ENCODE assay signal across 8 cellular contexts in the genomic region with DNA sequence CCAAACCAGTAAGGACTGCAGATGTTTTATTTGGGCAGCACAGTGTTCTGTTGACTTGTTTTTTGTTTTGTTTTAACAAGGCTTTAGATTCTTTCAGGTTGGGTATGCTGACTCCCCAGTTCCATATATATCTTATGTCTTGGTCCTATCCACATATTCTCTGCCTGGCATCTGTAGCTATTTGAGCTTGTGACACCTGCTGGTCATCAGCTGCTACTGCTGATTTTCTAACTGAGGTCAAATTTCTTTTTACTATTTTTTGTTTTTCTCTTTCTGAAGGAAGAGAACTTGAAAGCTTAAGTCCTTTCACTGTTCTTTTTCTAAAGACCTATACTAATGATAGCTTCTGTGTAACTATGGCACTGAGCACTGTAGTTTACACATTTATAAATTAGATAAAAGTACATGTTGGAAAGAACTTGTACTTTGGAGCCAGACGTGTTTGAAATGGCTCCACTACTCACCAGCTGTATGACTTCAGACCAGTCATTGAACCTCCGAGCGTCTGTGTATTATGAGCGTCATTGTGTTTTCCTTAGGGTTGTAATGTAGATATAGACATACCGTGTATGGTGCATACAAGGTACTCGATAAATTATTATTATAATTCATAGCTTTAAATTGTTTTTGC.
DNase-seq lines count a peak whose midpoint lies in the region; ATAC-seq and TF ChIP-seq lines count a peak whose summit lies in the region.

No MANE protein-coding gene starts in this region.

- no peak for TF ChIP-seq POLR2A in ovary (IDR thresholded peaks at IDR 0.05)

- ATAC-seq in foreskin keratinocyte (peak; percentile 49), HG02885 (IDR thresholded peaks at IDR 0.05; ENCODE audit: poor library complexity, unreplicated experiment) (no peak)

- H3K27me3 ChIP-seq in WERI-Rb-1 (ENCODE audit: insufficient read depth, low read depth, severe bottlenecking) (no peaks in the 10 kb centered on the region), foreskin keratinocyte (no peaks in the 10 kb centered on the region), ovary (no peaks in the 10 kb centered on the region)

- TF ChIP-seq CTCF in GM13976 (IDR thresholded peaks at IDR 0.05; ENCODE audit: borderline replicate concordance, control extremely low read depth, extremely low read depth, insufficient read depth, missing control alignments): no peak
- peak; percentile 71 for TF ChIP-seq CTCF in WERI-Rb-1 (IDR thresholded peaks at IDR 0.05; ENCODE audit: low read depth, low read length)
- TF ChIP-seq CTCF in foreskin keratinocyte (conservative IDR thresholded peaks at IDR 0.05): peak; percentile 88
- peak; percentile 69 to 81 (median 76) for TF ChIP-seq CTCF in ovary (IDR thresholded peaks at IDR 0.05)

- no peak for TF ChIP-seq EP300 in ovary (IDR thresholded peaks at IDR 0.05)

- 19% methylated on average over 6 of the region's 6 CpGs for WGBS in ovary, 3 donors

- H3K36me3 ChIP-seq in WERI-Rb-1: peaks cover 16% of the 10 kb centered on the region
- H3K36me3 ChIP-seq in ovary: no peaks in the 10 kb centered on the region

- no peak overlapping the region for H3K4me3 ChIP-seq in WERI-Rb-1 (ENCODE audit: low read depth, low read length)
- H3K4me3 ChIP-seq in ovary: no peak overlapping the region

- in situ Hi-C loops in GM13976 (cut with MboI; ENCODE audit: low sequenced_read_pairs, unreplicated experiment): no loop called here

- H3K4me1 ChIP-seq in foreskin keratinocyte: peaks cover 9% of the 10 kb centered on the region
- peaks cover 3% of the 10 kb centered on the region for H3K4me1 ChIP-seq in ovary (ENCODE audit: insufficient read depth)

- H3K27ac ChIP-seq in WERI-Rb-1: no peak overlapping the region
- H3K27ac ChIP-seq in foreskin keratinocyte: no peak overlapping the region
- H3K27ac ChIP-seq in ovary: no peak overlapping the region

- DNase-seq in CD1c-positive myeloid dendritic cell (ENCODE audit: extremely low spot score) (peak; percentile 47), GM13976 (ENCODE audit: low spot score) (peak; percentile 63), NCI-H146 (lab: John Stamatoyannopoulos, UW) (peak; percentile 53), WERI-Rb-1 (peak; percentile 16), foreskin keratinocyte (peak in 1 of 2 donors; percentile 42), ovary (peak in 2 of 5 donors; percentile 18 to 57), NK-92 (lab: John Stamatoyannopoulos, UW; ENCODE audit: unreplicated experiment) (no peak)

- intact Hi-C loops in ovary (cut with DNase I): loop anchor here (10.0 kb wide), 2 partner anchors 144 to 154 kb away; a partner anchor contains a TSS

- H3K9me3 ChIP-seq in WERI-Rb-1 (ENCODE audit: severe bottlenecking): no peaks in the 10 kb centered on the region
- H3K9me3 ChIP-seq in ovary: no peaks in the 10 kb centered on the region
